8 cellular contexts compared by ENCODE assay signal in genomic region chr19:1863638-1864479, GRCh38. TPM values are rescaled to one million over a fixed set of nuclear protein-coding genes. Genes with fewer than 3 reads are reported as not detected.
DNase-seq lines count a peak whose midpoint lies in the region; ATAC-seq and TF ChIP-seq lines count a peak whose summit lies in the region.

No MANE protein-coding gene starts in this region.

- peak; percentile 83 to 97 for DNase-seq in NCI-H187 (lab: John Stamatoyannopoulos, UW)
- DNase-seq in T1000 (lab: John Stamatoyannopoulos, UW), result peak; percentile 95
- peak; percentile 78 for DNase-seq in astrocyte of the cerebellum (ENCODE audit: low read depth)
- DNase-seq in hypothalamus (lab: John Stamatoyannopoulos, UW), result peak; percentile 55 to 97 (median 87)
- peak; percentile 93 for DNase-seq in sciatic nerve (ENCODE audit: low spot score)
- DNase-seq in cerebellar nuclear complex (lab: John Stamatoyannopoulos, UW), result no peak

- no peak for TF ChIP-seq CTCF in astrocyte of the cerebellum (IDR thresholded peaks at IDR 0.05; ENCODE audit: low read depth, low read length, missing control alignments)

- ATAC-seq in GM18502 (IDR thresholded peaks at IDR 0.05; ENCODE audit: poor library complexity, unreplicated experiment) (peak; percentile 52), HG02884 (IDR thresholded peaks at IDR 0.05; ENCODE audit: unreplicated experiment) (peak; percentile 55), sciatic nerve (peak; percentile 83)

- intact Hi-C loops in sciatic nerve (cut with DNase I), result no loop called here

- peak overlapping the region; percentile 71 for H3K4me3 ChIP-seq in astrocyte of the cerebellum (ENCODE audit: low read depth, low read length)

- in situ Hi-C loops in astrocyte of the cerebellum (cut with HindIII; ENCODE audit: low sequenced_read_pairs), result no loop called here

RNA-seq across cellular contexts. Expression of gene KLF16, which starts 0.5 kb away (rescaled TPM):
- 20.2 TPM for total RNA-seq in sciatic nerve

RNA-seq across cellular contexts. Expression of gene REXO1, which starts 15.6 kb away (rescaled TPM):
- total RNA-seq in sciatic nerve, result 34.2 TPM

RNA-seq across cellular contexts. Expression of gene ABHD17A, which starts 21.4 kb away (rescaled TPM):
- 78.9 TPM for total RNA-seq in sciatic nerve

RNA-seq across cellular contexts. Expression of gene ADAT3, which starts 41.3 kb away (rescaled TPM):
- 4.3 TPM for total RNA-seq in sciatic nerve

RNA-seq across cellular contexts. Expression of gene SCAMP4, which starts 41.3 kb away (rescaled TPM):
- 53.5 TPM for total RNA-seq in sciatic nerve

Comparison
In these comparisons a context has a peak if more than half of its experiments do, and no peak if none do; other contexts are left out.
1. DNase-seq: peak in NCI-H187 (2 of 2), T1000 (single experiment), astrocyte of the cerebellum (single experiment), hypothalamus (51 of 51) and sciatic nerve (single experiment); none in cerebellar nuclear complex (0 of 2).
2. Peak in every context shown above with its lines, with median percentiles within 50 percentile points of each other: ATAC-seq.